1 cellular context compared by ENCODE assay signal in genomic region chr1:52727114-52727586, GRCh38.
TF ChIP-seq lines count a peak whose summit lies in the region.

No MANE protein-coding gene starts in this region.

TF ChIP-seq in HEK293, 187 proteins besides CTCF, POLR2A, EP300 and RAD21 (continued from another document):
- TF ChIP-seq PBX3 (CRISPR knock-in tag; IDR thresholded peaks at IDR 0.05) (no peak), ZFHX2 (tag by site-specific recombination; conservative IDR thresholded peaks at IDR 0.05) (no peak), SCRT1 (tag by site-specific recombination; IDR thresholded peaks at IDR 0.05; ENCODE audit: borderline replicate concordance) (no peak), YY1 (tag by site-specific recombination; IDR thresholded peaks at IDR 0.05) (no peak), ZNF571 (tag by site-specific recombination; IDR thresholded peaks at IDR 0.05) (no peak), ZNF701 (tag by site-specific recombination; IDR thresholded peaks at IDR 0.05) (no peak), KLF9 (tag by site-specific recombination; IDR thresholded peaks at IDR 0.05; ENCODE audit: low read depth) (0 out of 2 replicates have a peak, but pooled peaks have one; percentile 1), ZNF114 (tag by site-specific recombination; IDR thresholded peaks at IDR 0.05) (no peak)
- TF ChIP-seq, protein P1, sequence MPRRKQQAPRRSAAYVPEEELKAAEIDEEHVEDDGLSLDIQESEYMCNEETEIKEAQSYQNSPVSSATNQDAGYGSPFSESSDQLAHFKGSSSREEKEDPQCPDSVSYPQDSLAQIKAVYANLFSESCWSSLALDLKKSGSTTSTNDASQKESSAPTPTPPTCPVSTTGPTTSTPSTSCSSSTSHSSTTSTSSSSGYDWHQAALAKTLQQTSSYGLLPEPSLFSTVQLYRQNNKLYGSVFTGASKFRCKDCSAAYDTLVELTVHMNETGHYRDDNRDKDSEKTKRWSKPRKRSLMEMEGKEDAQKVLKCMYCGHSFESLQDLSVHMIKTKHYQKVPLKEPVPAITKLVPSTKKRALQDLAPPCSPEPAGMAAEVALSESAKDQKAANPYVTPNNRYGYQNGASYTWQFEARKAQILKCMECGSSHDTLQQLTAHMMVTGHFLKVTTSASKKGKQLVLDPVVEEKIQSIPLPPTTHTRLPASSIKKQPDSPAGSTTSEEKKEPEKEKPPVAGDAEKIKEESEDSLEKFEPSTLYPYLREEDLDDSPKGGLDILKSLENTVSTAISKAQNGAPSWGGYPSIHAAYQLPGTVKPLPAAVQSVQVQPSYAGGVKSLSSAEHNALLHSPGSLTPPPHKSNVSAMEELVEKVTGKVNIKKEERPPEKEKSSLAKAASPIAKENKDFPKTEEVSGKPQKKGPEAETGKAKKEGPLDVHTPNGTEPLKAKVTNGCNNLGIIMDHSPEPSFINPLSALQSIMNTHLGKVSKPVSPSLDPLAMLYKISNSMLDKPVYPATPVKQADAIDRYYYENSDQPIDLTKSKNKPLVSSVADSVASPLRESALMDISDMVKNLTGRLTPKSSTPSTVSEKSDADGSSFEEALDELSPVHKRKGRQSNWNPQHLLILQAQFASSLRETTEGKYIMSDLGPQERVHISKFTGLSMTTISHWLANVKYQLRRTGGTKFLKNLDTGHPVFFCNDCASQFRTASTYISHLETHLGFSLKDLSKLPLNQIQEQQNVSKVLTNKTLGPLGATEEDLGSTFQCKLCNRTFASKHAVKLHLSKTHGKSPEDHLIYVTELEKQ (tag by site-specific recombination; IDR thresholded peaks at IDR 0.05; ENCODE audit: borderline replicate concordance) = no peak
TF ChIP-seq in HEK293: peak in this region for 10.
